Comparison of ENCODE assay signal across 1 cellular context in genomic region chr4:187302456-187302855, GRCh38.
TF ChIP-seq lines count a peak whose summit lies in the region.

No MANE protein-coding gene starts in this region.

TF ChIP-seq in GM23338, 12 proteins besides CTCF, POLR2A, EP300 and RAD21 (continued from another document):
- TF ChIP-seq ETS1 (IDR thresholded peaks at IDR 0.05) (no peak), ZNF331 (CRISPR knock-in tag; IDR thresholded peaks at IDR 0.05; ENCODE audit: low read depth) (no peak), POLR2AphosphoS5 (IDR thresholded peaks at IDR 0.05; ENCODE audit: low read depth) (no peak), STAT1 (IDR thresholded peaks at IDR 0.05; ENCODE audit: unreplicated experiment) (no peak), NANOG (IDR thresholded peaks at IDR 0.05; ENCODE audit: borderline replicate concordance) (no peak), ZNF114 (CRISPR knock-in tag; IDR thresholded peaks at IDR 0.05) (no peak), JUNB (IDR thresholded peaks at IDR 0.05; ENCODE audit: unreplicated experiment) (no peak), ZNF462 (CRISPR knock-in tag; IDR thresholded peaks at IDR 0.05) (no peak), CREB1 (CRISPR knock-in tag; IDR thresholded peaks at IDR 0.05; ENCODE audit: low read depth) (no peak)
